Comparison of ENCODE assay signal across 34 cellular contexts in genomic region chr11:61485080-61485479, GRCh38. TPM values are rescaled to one million over a fixed set of nuclear protein-coding genes. Genes with fewer than 3 reads are reported as not detected.
"Had no signal": no experiment of that assay in that cellular context is flagged by ENCODE, and none has a peak within 500 bp of the region (broad histone marks: within the 10 kb centered on the region; RNA-seq: fewer than 3 reads in every experiment).

No MANE protein-coding gene starts in this region.

- H2AFZ ChIP-seq: neural progenitor cell, parathyroid adenoma had no signal

- DNase-seq: naive thymus-derived CD4-positive, alpha-beta T cell; natural killer cell; nucleus accumbens; ovary; posterior cingulate gyrus; psoas muscle; spleen; stimulated activated CD4-positive, alpha-beta T cell treated with anti-CD3 and anti-CD28 coated beads, Interleukin-12 subunit alpha, Interleukin-12 subunit beta, amount 100 ng/mL, for 4 hours; stimulated activated CD4-positive, alpha-beta T cell treated with anti-CD3 and anti-CD28 coated beads, Interleukin-1b, Interleukin-23, amount 100 ng/mL, for 48 hours; stimulated activated CD4-positive, alpha-beta T cell treated with anti-CD3 and anti-CD28 coated beads, Interleukin-4, amount 100 ng/mL, for 1 hour; stimulated activated CD4-positive, alpha-beta T cell treated with anti-CD3 and anti-CD28 coated beads, Interleukin-4, amount 100 ng/mL, for 4 hours; stimulated activated CD8-positive, alpha-beta memory T cell treated with anti-CD3 and anti-CD28 coated beads, Interleukin-4, amount 100 ng/mL, for 48 hours; stimulated activated naive CD4-positive, alpha-beta T cell; stimulated activated naive CD8-positive, alpha-beta T cell treated with anti-CD3 and anti-CD28 coated beads, Interleukin-15, amount 100 ng/mL, for 72 hours; stimulated activated naive CD8-positive, alpha-beta T cell treated with anti-CD3 and anti-CD28 coated beads, Interleukin-15, Interleukin-2, amounts not matched to agents 100 U/mL and 50 U/mL, for 24 hours; substantia nigra; testis; tibial artery; transverse colon; uterus had no signal

- H3K4me2 ChIP-seq: neural progenitor cell, smooth muscle cell had no signal

- H3K4me1 ChIP-seq: psoas muscle, upper lobe of right lung, uterus had no signal

- H3K4me1 Mint-ChIP-seq: natural killer cell; stimulated activated naive CD8-positive, alpha-beta T cell treated with anti-CD3 and anti-CD28 coated beads, Interleukin-15, amount 100 ng/mL, for 72 hours had no signal

- H3K79me2 ChIP-seq: parathyroid adenoma had no signal

- H3K36me3 Mint-ChIP-seq: natural killer cell, neural progenitor cell, type B pancreatic cell had no signal

- H3K9me3 ChIP-seq: neutrophil, ovary, psoas muscle, spleen, suprapubic skin, testis, tibial artery, transverse colon, upper lobe of right lung, uterus had no signal

- ATAC-seq: naive thymus-derived CD4-positive, alpha-beta T cell; natural killer cell; psoas muscle; right cardiac atrium; sciatic nerve; stimulated activated memory B cell treated with anti-CD40 and anti-IgM and Interleukin-4, amounts not matched to agents 10 μg/mL and 1 μg/mL and 100 μg/mL, for 72 hours; stimulated activated naive CD8-positive, alpha-beta T cell treated with anti-CD3 and anti-CD28 coated beads, Interleukin-15, amount 100 ng/mL, for 72 hours; stimulated activated naive CD8-positive, alpha-beta T cell treated with anti-CD3 and anti-CD28 coated beads, Interleukin-15, Interleukin-2, amounts not matched to agents 100 U/mL and 50 U/mL, for 24 hours had no signal

- H3K27ac ChIP-seq: neural progenitor cell, neutrophil, ovary, parathyroid adenoma, psoas muscle, skin epidermis, spleen, suprapubic skin, testis, tibial artery, transverse colon, upper lobe of right lung, uterus had no signal

- H3K27me3 Mint-ChIP-seq: progenitor cell of endocrine pancreas, type B pancreatic cell had no signal

- H3K4me3 Mint-ChIP-seq: naive thymus-derived CD4-positive, alpha-beta T cell; natural killer cell; nephron; neural progenitor cell; stimulated activated memory B cell treated with anti-CD40 and anti-IgM and Interleukin-4, amounts not matched to agents 10 μg/mL and 1 μg/mL and 100 μg/mL, for 72 hours; stimulated activated naive CD8-positive, alpha-beta T cell treated with anti-CD3 and anti-CD28 coated beads, Interleukin-15, amount 100 ng/mL, for 72 hours; type B pancreatic cell had no signal

- H3K27ac Mint-ChIP-seq: naive thymus-derived CD4-positive, alpha-beta T cell; natural killer cell; nephron; neural progenitor cell; progenitor cell of endocrine pancreas; stimulated activated memory B cell treated with anti-CD40 and anti-IgM and Interleukin-4, amounts not matched to agents 10 μg/mL and 1 μg/mL and 100 μg/mL, for 72 hours; type B pancreatic cell had no signal

- H3K36me3 ChIP-seq: neural progenitor cell, neutrophil, ovary, suprapubic skin, transverse colon, upper lobe of right lung, uterus had no signal

- H3K4me3 ChIP-seq: neural progenitor cell, ovary, psoas muscle, skin epidermis, smooth muscle cell, spleen, suprapubic skin, testis, tibial artery, transverse colon, upper lobe of right lung, uterus had no signal

- H3K27me3 ChIP-seq: neural progenitor cell, ovary, suprapubic skin, testis, transverse colon, uterus had no signal

- H3K9ac ChIP-seq: neural progenitor cell, parathyroid adenoma had no signal

RNA-seq across cellular contexts. Expression of gene LRRC10B, which starts 23.5 kb away (rescaled TPM):
- total RNA-seq: naive thymus-derived CD4-positive, alpha-beta T cell; natural killer cell; urinary bladder had no signal
- polyA plus RNA-seq: naive thymus-derived CD4-positive, alpha-beta T cell had no signal
